In genomic region chr13:106599875-106600797, GRCh38 we compare ENCODE assay signal across 14 cellular contexts. TPM values are rescaled to one million over a fixed set of nuclear protein-coding genes. Genes with fewer than 3 reads are reported as not detected.
A peak's percentile ranks its signal among the peaks of the same experiment; 100 is the strongest.
DNase-seq lines count a peak whose midpoint lies in the region; ATAC-seq and TF ChIP-seq lines count a peak whose summit lies in the region.
"Had no signal": no experiment of that assay in that cellular context is flagged by ENCODE, and none has a peak within 500 bp of the region (broad histone marks: within the 10 kb centered on the region; RNA-seq: fewer than 3 reads in every experiment).

No MANE protein-coding gene starts in this region.

- H3K4me3 ChIP-seq in CD8-positive, alpha-beta T cell (ENCODE audit: low read depth, low read length): no peak overlapping the region
- H3K4me3 ChIP-seq in Jurkat, Clone E6-1 (ENCODE audit: low read length): no peak overlapping the region
- no peak overlapping the region for H3K4me3 ChIP-seq in osteoblast (ENCODE audit: insufficient read depth, low read length)
- H3K4me3 ChIP-seq: upper lobe of right lung had no signal

- POLR2A ChIA-PET in CD8-positive, alpha-beta T cell (lab: Charles Lee): no interaction called here

- no peak overlapping the region for H2AFZ ChIP-seq in osteoblast (ENCODE audit: low read length)

- H3K27ac ChIP-seq in CD8-positive, alpha-beta T cell (ENCODE audit: low read depth, low read length): no peak overlapping the region
- no peak overlapping the region for H3K27ac ChIP-seq in osteoblast (ENCODE audit: low read depth, low read length)
- H3K27ac ChIP-seq: upper lobe of right lung had no signal

- no peaks in the 10 kb centered on the region for H3K27me3 ChIP-seq in CD8-positive, alpha-beta T cell (ENCODE audit: insufficient read depth, low read length)
- H3K27me3 ChIP-seq in osteoblast (ENCODE audit: insufficient read depth, low read length): no peaks in the 10 kb centered on the region
- H3K27me3 ChIP-seq: upper lobe of right lung had no signal

- TF ChIP-seq CTCF in CD8-positive, alpha-beta T cell (IDR thresholded peaks at IDR 0.05): no peak
- TF ChIP-seq CTCF in osteoblast (IDR thresholded peaks at IDR 0.05; ENCODE audit: extremely low read depth, low read depth, low read length): no peak

- H3K4me1 ChIP-seq in CD8-positive, alpha-beta T cell (ENCODE audit: insufficient read depth, low read length): peaks cover 14% of the 10 kb centered on the region
- H3K4me1 ChIP-seq in osteoblast (ENCODE audit: insufficient read depth, low read length): peaks cover 18% of the 10 kb centered on the region

- peak overlapping the region; percentile 1 for H3K27ac Mint-ChIP-seq in CD8-positive, alpha-beta T cell
- H3K27ac Mint-ChIP-seq in stimulated activated naive B cell treated with anti-CD40 and anti-IgM and Interleukin-4, amounts not matched to agents 10 μg/mL and 1 μg/mL and 100 μg/mL, for 72 hours: no peak overlapping the region
- H3K27ac Mint-ChIP-seq: activated CD4-positive, alpha-beta T cell treated with anti-CD3 and anti-CD28 coated beads, Interleukin-2, amount 10 ng/mL, durations not matched to agents 7 days and 5 days had no signal

- H4K20me1 ChIP-seq in osteoblast (ENCODE audit: insufficient read depth, low read length): no peaks in the 10 kb centered on the region

- intact Hi-C loops in CD8-positive, alpha-beta T cell (cut with DNase I, micrococcal nuclease): no loop called here

- H3K36me3 Mint-ChIP-seq in CD8-positive, alpha-beta T cell: no peaks in the 10 kb centered on the region
- no peaks in the 10 kb centered on the region for H3K36me3 Mint-ChIP-seq in stimulated activated naive B cell treated with anti-CD40 and anti-IgM and Interleukin-4, amounts not matched to agents 10 μg/mL and 1 μg/mL and 100 μg/mL, for 72 hours
- H3K36me3 Mint-ChIP-seq: naive B cell had no signal

- ATAC-seq in CD8-positive, alpha-beta T cell: no peak
- no peak for ATAC-seq in stimulated activated naive B cell treated with anti-CD40 and anti-IgM and Interleukin-4, amounts not matched to agents 10 μg/mL and 1 μg/mL and 100 μg/mL, for 72 hours (replicated peaks)
- ATAC-seq in GM21526 (IDR thresholded peaks at IDR 0.05; ENCODE audit: low FRiP score, unreplicated experiment): no peak
- ATAC-seq: HCT116, upper lobe of right lung had no signal

- no peak overlapping the region for H3K4me3 Mint-ChIP-seq in CD8-positive, alpha-beta T cell
- no peak overlapping the region for H3K4me3 Mint-ChIP-seq in stimulated activated naive B cell treated with anti-CD40 and anti-IgM and Interleukin-4, amounts not matched to agents 10 μg/mL and 1 μg/mL and 100 μg/mL, for 72 hours
- H3K4me3 Mint-ChIP-seq: activated CD4-positive, alpha-beta T cell treated with anti-CD3 and anti-CD28 coated beads, Interleukin-2, amount 10 ng/mL, durations not matched to agents 7 days and 5 days; naive B cell had no signal

- H3K27me3 Mint-ChIP-seq in CD8-positive, alpha-beta T cell (ENCODE audit: low read depth): peaks cover 9% of the 10 kb centered on the region
- peaks cover 6 to 16% of the 10 kb centered on the region in 2 donors for H3K27me3 Mint-ChIP-seq in stimulated activated naive B cell treated with anti-CD40 and anti-IgM and Interleukin-4, amounts not matched to agents 10 μg/mL and 1 μg/mL and 100 μg/mL, for 72 hours

- no peaks in the 10 kb centered on the region for H3K79me2 ChIP-seq in osteoblast (ENCODE audit: insufficient read depth, low read length)

- CTCF ChIA-PET in CD8-positive, alpha-beta T cell (lab: Charles Lee): interaction anchor here (0.6 to 0.9 kb wide), 2 partner anchors 10 to 30 kb away, joined by 3 read pairs; no protein-coding TSS in a partner anchor

- H3K4me2 ChIP-seq in osteoblast (ENCODE audit: insufficient read depth, low read length): peak overlapping the region; percentile 34

- no peaks in the 10 kb centered on the region for H3K9me3 Mint-ChIP-seq in CD8-positive, alpha-beta T cell
- H3K9me3 Mint-ChIP-seq in stimulated activated naive B cell treated with anti-CD40 and anti-IgM and Interleukin-4, amounts not matched to agents 10 μg/mL and 1 μg/mL and 100 μg/mL, for 72 hours: no peaks in the 10 kb centered on the region
- H3K9me3 Mint-ChIP-seq: activated CD4-positive, alpha-beta T cell treated with anti-CD3 and anti-CD28 coated beads, Interleukin-2, amount 10 ng/mL, durations not matched to agents 7 days and 5 days; naive B cell had no signal

- no peaks in the 10 kb centered on the region for H3K36me3 ChIP-seq in CD8-positive, alpha-beta T cell (ENCODE audit: insufficient read depth, low read length)
- no peaks in the 10 kb centered on the region for H3K36me3 ChIP-seq in osteoblast (ENCODE audit: insufficient read depth, low read length)
- H3K36me3 ChIP-seq: upper lobe of right lung had no signal

- H3K4me1 Mint-ChIP-seq in CD8-positive, alpha-beta T cell (ENCODE audit: low read depth): peaks cover 14% of the 10 kb centered on the region
- H3K4me1 Mint-ChIP-seq in stimulated activated naive B cell treated with anti-CD40 and anti-IgM and Interleukin-4, amounts not matched to agents 10 μg/mL and 1 μg/mL and 100 μg/mL, for 72 hours: peaks cover 0 to 6% of the 10 kb centered on the region in 2 donors
- H3K4me1 Mint-ChIP-seq: naive B cell had no signal

- no peak for DNase-seq in CD8-positive, alpha-beta T cell
- DNase-seq in Jurkat, Clone E6-1 (ENCODE audit: low read depth, low spot score): peak; percentile 76
- DNase-seq in dedifferentiated amniotic fluid mesenchymal stem cell (ENCODE audit: extremely low spot score): peak; percentile 71
- DNase-seq in osteoblast (ENCODE audit: insufficient read length, low spot score, missing footprints): peak; percentile 56
- no peak for DNase-seq in NCI-H1694 treated with DMSO at 0.1 percent for 48 hours (lab: John Stamatoyannopoulos, UW)
- no peak for DNase-seq in C1 segment of cervical spinal cord (lab: John Stamatoyannopoulos, UW)
- no peak for DNase-seq in stimulated activated naive B cell treated with anti-CD40 and anti-IgM and Interleukin-4, amounts not matched to agents 10 μg/mL and 1 μg/mL and 100 μg/mL, for 72 hours
- DNase-seq: activated CD4-positive, alpha-beta T cell treated with anti-CD3 and anti-CD28 coated beads, Interleukin-2, amount 10 ng/mL, durations not matched to agents 7 days and 5 days; aorta; naive B cell; stimulated activated CD4-positive, alpha-beta T cell treated with anti-CD3 and anti-CD28 coated beads, Interleukin-4, amount 100 ng/mL, for 4 hours; upper lobe of right lung had no signal

- no peaks in the 10 kb centered on the region for H3K9me3 ChIP-seq in CD8-positive, alpha-beta T cell (ENCODE audit: low read length)
- H3K9me3 ChIP-seq in osteoblast (ENCODE audit: low read depth, low read length): no peaks in the 10 kb centered on the region
- H3K9me3 ChIP-seq: upper lobe of right lung had no signal

RNA-seq across cellular contexts. Expression of gene ARGLU1, which starts 32.2 kb away (rescaled TPM):
- total RNA-seq in CD8-positive, alpha-beta T cell: 100 to 1,000 TPM; 130 to 145 TPM
- 149 TPM for polyA plus RNA-seq in Jurkat, Clone E6-1 (2012; ENCODE audit: insufficient read depth, insufficient read length)
- 42.0 and 51.0 TPM in 2 replicates for total RNA-seq in osteoblast

Comparison
In these comparisons a context has a peak if more than half of its experiments do, and no peak if none do; other contexts are left out.
1. DNase-seq: peak in Jurkat, Clone E6-1 (single experiment), dedifferentiated amniotic fluid mesenchymal stem cell (single experiment) and osteoblast (single experiment); none in CD8-positive, alpha-beta T cell (0 of 7), NCI-H1694 treated with DMSO at 0.1 percent for 48 hours (single experiment), C1 segment of cervical spinal cord (0 of 14) and stimulated activated naive B cell treated with anti-CD40 and anti-IgM and Interleukin-4, amounts not matched to agents 10 μg/mL and 1 μg/mL and 100 μg/mL, for 72 hours (single experiment).